In the genomic region with DNA sequence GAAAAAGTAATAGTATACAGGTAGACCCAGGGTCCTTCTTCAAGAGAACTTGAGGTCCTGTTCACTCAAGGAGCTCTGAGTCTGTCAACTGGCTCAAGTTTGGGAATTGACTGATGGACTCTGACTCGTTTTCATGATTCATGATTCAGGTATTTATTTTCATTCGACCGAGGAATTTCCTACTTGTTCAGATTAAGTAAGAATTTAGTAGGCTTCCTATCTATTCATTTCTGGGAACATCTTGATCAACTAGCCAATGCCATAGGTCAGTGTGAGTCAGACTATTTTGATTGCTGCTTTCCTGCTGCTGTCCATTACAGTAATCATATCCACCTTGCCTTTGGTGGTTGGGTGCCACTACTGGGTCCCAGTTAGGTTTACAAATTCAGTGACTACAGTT, we compare ENCODE assay signal across 14 cellular contexts. TPM values are rescaled to one million over a fixed set of nuclear protein-coding genes. Genes with fewer than 3 reads are reported as not detected.
A peak's percentile ranks its signal among the peaks of the same experiment; 100 is the strongest.
DNase-seq lines count a peak whose midpoint lies in the region; ATAC-seq and TF ChIP-seq lines count a peak whose summit lies in the region.
"Had no signal": no experiment of that assay in that cellular context is flagged by ENCODE, and none has a peak within 500 bp of the region (broad histone marks: within the 10 kb centered on the region; RNA-seq: fewer than 3 reads in every experiment).

No MANE protein-coding gene starts in this region.

- TF ChIP-seq CTCF in AG09309 (IDR thresholded peaks at IDR 0.05; ENCODE audit: control insufficient read depth, insufficient read depth, low read depth, low read length, missing control alignments) (no peak), choroid plexus epithelial cell (conservative IDR thresholded peaks at IDR 0.05; ENCODE audit: low read depth, low read length) (no peak), lung (IDR thresholded peaks at IDR 0.05; ENCODE audit: control extremely low read depth, extremely low read depth) (no peak), GM20000 (IDR thresholded peaks at IDR 0.05; ENCODE audit: extremely low read depth, missing control alignments) (no peak)

- no peaks in the 10 kb centered on the region for H3K27me3 ChIP-seq in MG63
- no peaks in the 10 kb centered on the region for H3K27me3 ChIP-seq in lung (ENCODE audit: control insufficient read depth, insufficient read depth)

- H3K4me3 ChIP-seq in AG09309 (ENCODE audit: control insufficient read depth, low read depth, low read length) (no peak overlapping the region), MG63 (no peak overlapping the region), choroid plexus epithelial cell (ENCODE audit: low read depth, low read length) (no peak overlapping the region), lung (no peak overlapping the region)
- H3K4me3 ChIP-seq: psoas muscle had no signal

- H3K36me3 ChIP-seq in MG63 (no peaks in the 10 kb centered on the region), lung (ENCODE audit: control insufficient read depth in 2 of 2, insufficient read depth in 2 of 2, low read length in 2 of 2) (no peaks in the 10 kb centered on the region)

- WGBS in lung, 2 donors = 37 to 86% methylated on average over 3 of the region's 3 CpGs

- H3K27ac ChIP-seq in lung (ENCODE audit: low read depth in 1 of 2, low read length in 1 of 2) = no peak overlapping the region
- H3K27ac ChIP-seq: psoas muscle had no signal

- H3K4me1 ChIP-seq in lung (ENCODE audit: control insufficient read depth in 2 of 2, insufficient read depth in 2 of 2, low read length in 2 of 2) = no peaks in the 10 kb centered on the region
- H3K4me1 ChIP-seq: psoas muscle had no signal

- H3K9me3 ChIP-seq in MG63 = no peaks in the 10 kb centered on the region
- H3K9me3 ChIP-seq in lung (ENCODE audit: control insufficient read depth in 2 of 2, insufficient read depth in 1 of 2, low read length in 1 of 2) = no peaks in the 10 kb centered on the region
- H3K9me3 ChIP-seq: psoas muscle had no signal

- peak; percentile 58 for ATAC-seq in lung (ENCODE audit: insufficient read depth, low FRiP score)
- ATAC-seq in GM18517 (IDR thresholded peaks at IDR 0.05; ENCODE audit: unreplicated experiment) = no peak
- ATAC-seq in HG03432 (IDR thresholded peaks at IDR 0.05; ENCODE audit: unreplicated experiment) = no peak
- ATAC-seq: left ventricle myocardium superior, psoas muscle had no signal

- peak; percentile 90 for DNase-seq in AG09309 (ENCODE audit: low read depth)
- DNase-seq in MG63 = peak; percentile 58
- peak; percentile 91 for DNase-seq in choroid plexus epithelial cell (ENCODE audit: low read depth)
- DNase-seq in lung (ENCODE audit: low spot score) = no peak
- DNase-seq in stimulated activated CD4-positive, alpha-beta T cell treated with anti-CD3 and anti-CD28 coated beads, Interleukin-4, amount 100 ng/mL, for 4 hours = no peak
- no peak for DNase-seq in GM20000 (ENCODE audit: low spot score)
- DNase-seq: activated B cell treated with CpG ODN at 0.5 μM for 24 hours; activated gamma-delta T cell treated with Interleukin-2 at 50 U/mL for 16 hours; CD8-positive, alpha-beta memory T cell; left ventricle myocardium superior; NCI-H1092; psoas muscle had no signal

RNA-seq across cellular contexts. Expression of gene FAM186A, which starts 6.1 kb away (rescaled TPM):
- not detected in 2 replicates for total RNA-seq in MG63 (2014; rRNA removed; shearing (Covaris generic); ENCODE audit: low replicate concordance)
- total RNA-seq in lung = not detected
- not detected for polyA plus RNA-seq in lung
- total RNA-seq: activated B cell treated with CpG ODN at 0.5 μM for 24 hours; CD8-positive, alpha-beta memory T cell; left ventricle myocardium superior; psoas muscle had no signal
- polyA plus RNA-seq: CD8-positive, alpha-beta memory T cell; psoas muscle had no signal

RNA-seq across cellular contexts. Expression of gene LARP4, which starts 10.4 kb away (rescaled TPM):
- 15.6 and 20.3 TPM in 2 replicates for total RNA-seq in MG63 (2014; rRNA removed; shearing (Covaris generic); ENCODE audit: low replicate concordance)
- total RNA-seq in lung = 10 to 100 TPM; 51.1 to 69.4 TPM
- 10 to 100 TPM; 10.9 to 13.5 TPM for polyA plus RNA-seq in lung

Comparison
In these comparisons a context has a peak if more than half of its experiments do, and no peak if none do; other contexts are left out.
1. DNase-seq: peak in AG09309 (single experiment), MG63 (single experiment) and choroid plexus epithelial cell (single experiment); none in lung (single experiment), stimulated activated CD4-positive, alpha-beta T cell treated with anti-CD3 and anti-CD28 coated beads, Interleukin-4, amount 100 ng/mL, for 4 hours (0 of 2) and GM20000 (single experiment).